9 cellular contexts compared by ENCODE assay signal in the genomic region with DNA sequence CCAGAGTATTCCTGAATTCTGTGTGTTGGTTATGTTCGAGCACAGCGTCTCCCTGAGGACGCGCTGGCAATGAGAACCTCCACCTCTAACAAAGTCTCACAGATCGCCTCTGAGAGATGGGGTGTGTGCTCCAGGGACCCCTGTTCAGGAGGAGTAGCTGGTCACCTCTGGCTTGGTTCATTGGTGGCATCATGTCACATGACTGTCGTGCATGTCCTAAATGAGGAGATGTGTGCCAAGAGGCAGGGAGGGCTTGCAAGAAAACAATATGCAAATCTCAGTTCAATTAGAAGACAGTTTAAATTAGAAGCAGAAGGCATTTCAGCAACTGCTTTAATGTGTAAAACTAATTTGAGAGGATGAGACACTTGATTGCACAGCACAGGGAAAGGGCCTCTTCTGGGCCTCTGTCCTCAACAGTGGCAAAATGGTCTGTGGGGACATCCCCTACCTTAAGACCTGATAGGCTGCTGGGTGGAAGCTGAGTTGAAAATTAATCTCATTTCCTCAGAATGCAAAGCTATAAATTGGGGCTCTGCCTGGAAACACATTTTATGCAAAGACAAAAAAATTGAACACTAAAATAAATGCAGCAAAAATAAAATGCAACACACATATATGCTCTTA. TPM values are rescaled to one million over a fixed set of nuclear protein-coding genes. Genes with fewer than 3 reads are reported as not detected.
DNase-seq lines count a peak whose midpoint lies in the region; ATAC-seq and TF ChIP-seq lines count a peak whose summit lies in the region.
"Had no signal": no experiment of that assay in that cellular context is flagged by ENCODE, and none has a peak within 500 bp of the region (broad histone marks: within the 10 kb centered on the region; RNA-seq: fewer than 3 reads in every experiment).

No MANE protein-coding gene starts in this region.

- POLR2A ChIA-PET in A673 (lab: Charles Lee; ENCODE audit: low non-redundant PET), result no interaction called here

- no peak for DNase-seq in naive B cell
- DNase-seq in A673 (ENCODE audit: low spot score), result no peak
- DNase-seq in NCI-H748 treated with DMSO at 0.1 percent for 48 hours (lab: John Stamatoyannopoulos, UW), result no peak
- DNase-seq in amniotic stem cell (lab: John Stamatoyannopoulos, UW), result no peak
- no peak for DNase-seq in NCI-H774 (lab: John Stamatoyannopoulos, UW)
- DNase-seq: SK-N-SH had no signal

- CTCF ChIA-PET in A673 (lab: Charles Lee), result no interaction called here

- peak overlapping the region in 2 of 6 donors; percentile 55 to 87 for H3K27ac Mint-ChIP-seq in naive B cell

- peaks cover 0 to 8% (median 4%) of the 10 kb centered on the region in 3 donors for H3K27me3 Mint-ChIP-seq in naive B cell

- H3K4me3 ChIP-seq in A673 (ENCODE audit: low read depth, low read length, poor library complexity, severe bottlenecking), result no peak overlapping the region

- ATAC-seq in GM18511 (IDR thresholded peaks at IDR 0.05; ENCODE audit: unreplicated experiment) (peak; percentile 76), GM21528 (IDR thresholded peaks at IDR 0.05; ENCODE audit: low FRiP score, unreplicated experiment) (peak; percentile 42), HG03469 (IDR thresholded peaks at IDR 0.05; ENCODE audit: unreplicated experiment) (peak; percentile 39), naive B cell (ENCODE audit: low read depth in 2 of 2) (peak; percentile 61 to 70)

- H3K36me3 ChIP-seq in A673 (ENCODE audit: insufficient read depth, low read length, poor library complexity, severe bottlenecking), result no peaks in the 10 kb centered on the region

- peaks cover 0 to 3% of the 10 kb centered on the region in 2 donors for H3K36me3 Mint-ChIP-seq in naive B cell

- no peak for TF ChIP-seq CTCF in A673 (conservative IDR thresholded peaks at IDR 0.05; ENCODE audit: low read depth, low read length)

- intact Hi-C loops in A673 (cut with micrococcal nuclease; ENCODE audit: unreplicated experiment), result no loop called here

- H3K4me3 Mint-ChIP-seq in naive B cell, result peak overlapping the region in 4 of 8 donors; percentile 20 to 61 (median 36)

- BruUV-seq in A673 (replicated peaks; lab: Mats Ljungman, UMichigan), result no TSS peak

- H3K9me3 Mint-ChIP-seq in naive B cell, result peaks cover 0 to 7% (median 0%) of the 10 kb centered on the region in 7 donors

- H3K9me3 ChIP-seq in A673 (ENCODE audit: low read depth, low read length, poor library complexity, severe bottlenecking), result no peaks in the 10 kb centered on the region
- H3K9me3 ChIP-seq: SK-N-SH had no signal

- H3K4me1 Mint-ChIP-seq in naive B cell, result peaks cover 29 to 40% (median 33%) of the 10 kb centered on the region in 3 donors

- no peak overlapping the region for H3K27ac ChIP-seq in A673 (ENCODE audit: low read depth, low read length, poor library complexity, severe bottlenecking)

- peaks cover 33% of the 10 kb centered on the region for H3K4me1 ChIP-seq in A673 (ENCODE audit: insufficient read depth, low read length, poor library complexity, severe bottlenecking)

- no peaks in the 10 kb centered on the region for H3K27me3 ChIP-seq in A673 (replicated peaks; ENCODE audit: insufficient read depth, low read depth, low read length, poor library complexity)

RNA-seq across cellular contexts. Expression of a gene that starts 54.6 kb away (rescaled TPM):
- 1 to 10 TPM in 5 of 6 donors, not detected in 1; 2.2 to 8.3 (median 5.3) TPM for polyA plus RNA-seq in naive B cell (ENCODE audit: low read depth in 6 of 6)
- 55.4 and 58.2 TPM in 2 replicates for total RNA-seq in A673 (2021)
